Comparison of ENCODE assay signal across 10 cellular contexts in genomic region chr1:47449702-47450552, GRCh38. TPM values are rescaled to one million over a fixed set of nuclear protein-coding genes. Genes with fewer than 3 reads are reported as not detected.
DNase-seq lines count a peak whose midpoint lies in the region; ATAC-seq, FAIRE-seq and TF ChIP-seq lines count a peak whose summit lies in the region.
"Had no signal": no experiment of that assay in that cellular context is flagged by ENCODE, and none has a peak within 500 bp of the region (broad histone marks: within the 10 kb centered on the region; RNA-seq: fewer than 3 reads in every experiment).

No MANE protein-coding gene starts in this region.

- H2BK5ac ChIP-seq in mesendoderm (ENCODE audit: low read length) = no peak overlapping the region

- intact Hi-C loops in activated CD4-positive, alpha-beta T cell treated with anti-CD3 and anti-CD28 coated beads, Interleukin-2, amount 10 ng/mL, durations not matched to agents 24 days and 14 days (cut with micrococcal nuclease) = no loop called here

- H3K36me3 Mint-ChIP-seq in activated CD4-positive, alpha-beta T cell treated with anti-CD3 and anti-CD28 coated beads, Interleukin-2, amount 10 ng/mL, durations not matched to agents 24 days and 14 days (ENCODE audit: low read depth) = no peaks in the 10 kb centered on the region

- H3K79me1 ChIP-seq in mesendoderm (ENCODE audit: low read length) = no peaks in the 10 kb centered on the region

- TF ChIP-seq CTCF in bronchial epithelial cell (IDR thresholded peaks at IDR 0.05; ENCODE audit: insufficient read depth, low read length, severe bottlenecking) = peak; percentile 85

- H3K4ac ChIP-seq in mesendoderm (ENCODE audit: low read depth, low read length) = no peak overlapping the region

- H3K4me1 ChIP-seq in HUES48 (ENCODE audit: control insufficient read depth, insufficient read depth, low read length) (peaks cover 17% of the 10 kb centered on the region), mesendoderm (ENCODE audit: control insufficient read depth, low read depth, low read length) (peaks cover 1% of the 10 kb centered on the region)

- no peak overlapping the region for H3K9ac ChIP-seq in HUES48 (ENCODE audit: low read depth, low read length)
- peak overlapping the region; percentile 20 for H3K9ac ChIP-seq in mesendoderm (ENCODE audit: low read length)

- no peak overlapping the region for H4K8ac ChIP-seq in mesendoderm (ENCODE audit: low read depth, low read length)

- H3K56ac ChIP-seq in mesendoderm (ENCODE audit: low read length) = no peak overlapping the region

- H3K18ac ChIP-seq in mesendoderm (ENCODE audit: low read length) = no peak overlapping the region

- peaks cover 73% of the 10 kb centered on the region for H3K27me3 Mint-ChIP-seq in activated CD4-positive, alpha-beta T cell treated with anti-CD3 and anti-CD28 coated beads, Interleukin-2, amount 10 ng/mL, durations not matched to agents 24 days and 14 days

- no peak overlapping the region for H3K27ac Mint-ChIP-seq in activated CD4-positive, alpha-beta T cell treated with anti-CD3 and anti-CD28 coated beads, Interleukin-2, amount 10 ng/mL, durations not matched to agents 24 days and 14 days

- H3K4me3 Mint-ChIP-seq in activated CD4-positive, alpha-beta T cell treated with anti-CD3 and anti-CD28 coated beads, Interleukin-2, amount 10 ng/mL, durations not matched to agents 24 days and 14 days = no peak overlapping the region
- H3K4me3 Mint-ChIP-seq: activated T-cell treated with anti-CD3 and anti-CD28 coated beads, Interleukin-2, amount 50 U/mL, for 4 hours had no signal

- no CpG with 5 or more reads among the region's 43 CpGs for WGBS in mesendoderm (ENCODE audit: extremely low coverage, insufficient coverage, low lambda C conversion rate)

- H3K9me3 ChIP-seq in HUES48 (ENCODE audit: control insufficient read depth, insufficient read depth, low read length) = no peaks in the 10 kb centered on the region

- H3K27ac ChIP-seq in HUES48 (ENCODE audit: low read depth, low read length) = no peak overlapping the region
- H3K27ac ChIP-seq in mesendoderm (ENCODE audit: low read depth, low read length) = no peak overlapping the region

- no peaks in the 10 kb centered on the region for H3K9me3 Mint-ChIP-seq in activated CD4-positive, alpha-beta T cell treated with anti-CD3 and anti-CD28 coated beads, Interleukin-2, amount 10 ng/mL, durations not matched to agents 24 days and 14 days
- H3K9me3 Mint-ChIP-seq: activated T-cell treated with anti-CD3 and anti-CD28 coated beads, Interleukin-2, amount 50 U/mL, for 4 hours had no signal

- H3K36me3 ChIP-seq in HUES48 (ENCODE audit: control insufficient read depth, insufficient read depth, low read length) = no peaks in the 10 kb centered on the region
- H3K36me3 ChIP-seq in bronchial epithelial cell (ENCODE audit: control insufficient read depth, insufficient read depth, low read length) = no peaks in the 10 kb centered on the region
- no peaks in the 10 kb centered on the region for H3K36me3 ChIP-seq in mesendoderm (ENCODE audit: control insufficient read depth, insufficient read depth, low read length)

- peak; percentile 42 for DNase-seq in CD1c-positive myeloid dendritic cell (ENCODE audit: extremely low spot score)
- no peak for DNase-seq in bronchial epithelial cell (ENCODE audit: low read depth)
- peak; percentile 73 for DNase-seq in mesendoderm
- no peak for DNase-seq in activated CD4-positive, alpha-beta T cell treated with anti-CD3 and anti-CD28 coated beads, Interleukin-2, amount 10 ng/mL, durations not matched to agents 24 days and 14 days
- DNase-seq: activated T-cell treated with anti-CD3 and anti-CD28 coated beads, Interleukin-2, amount 50 U/mL, for 4 hours; NCI-H2171 had no signal

- no peaks in the 10 kb centered on the region for H3K79me2 ChIP-seq in mesendoderm (ENCODE audit: control insufficient read depth, insufficient read depth, low read length)

- H4K5ac ChIP-seq in mesendoderm (ENCODE audit: low read length) = no peak overlapping the region

- no peak overlapping the region for H2AK5ac ChIP-seq in mesendoderm (ENCODE audit: low read length)

- H3K4me1 Mint-ChIP-seq in activated CD4-positive, alpha-beta T cell treated with anti-CD3 and anti-CD28 coated beads, Interleukin-2, amount 10 ng/mL, durations not matched to agents 24 days and 14 days = peaks cover 6% of the 10 kb centered on the region

- H3K4me2 ChIP-seq in mesendoderm (ENCODE audit: low read length) = peak overlapping the region; percentile 18

- ATAC-seq in HG02571 (IDR thresholded peaks at IDR 0.05; ENCODE audit: unreplicated experiment) (no peak), HG02763 (IDR thresholded peaks at IDR 0.05; ENCODE audit: unreplicated experiment) (no peak), GM21723 (IDR thresholded peaks at IDR 0.05; ENCODE audit: unreplicated experiment) (no peak)

- H3K23ac ChIP-seq in mesendoderm (ENCODE audit: low read length) = no peak overlapping the region

- no peak overlapping the region for H2BK120ac ChIP-seq in mesendoderm (ENCODE audit: low read depth, low read length)

- H2BK15ac ChIP-seq in mesendoderm (replicated peaks; ENCODE audit: low read depth) = no peak overlapping the region

- H3K4me3 ChIP-seq in HUES48 (ENCODE audit: low read depth, low read length) (peak overlapping the region; percentile 8; the same call in 1 of the 2 replicates), bronchial epithelial cell (ENCODE audit: low read depth, low read length) (no peak overlapping the region), mesendoderm (ENCODE audit: low read length) (no peak overlapping the region)

- H3K27me3 ChIP-seq in HUES48 (ENCODE audit: control insufficient read depth, insufficient read depth, low read length) (peaks cover 86% of the 10 kb centered on the region), bronchial epithelial cell (ENCODE audit: control insufficient read depth, insufficient read depth, low read length) (peaks cover 41% of the 10 kb centered on the region), mesendoderm (ENCODE audit: insufficient read depth, low read length, poor library complexity) (peaks cover 51% of the 10 kb centered on the region)

- no peak for FAIRE-seq in bronchial epithelial cell (lab: Jason Lieb, UNC)

RNA-seq across cellular contexts. Expression of gene FOXD2, which starts 12.1 kb away (rescaled TPM):
- under 0.01 TPM in 1 of 2 replicates, not detected in the other for total RNA-seq in bronchial epithelial cell
- polyA plus RNA-seq in mesendoderm (2013, experiment 1 of 2) = 0.01 TPM
- 0.01 TPM for polyA plus RNA-seq in mesendoderm (2013, experiment 2 of 2)
- 0.07 and 0.09 TPM in 2 replicates for total RNA-seq in activated CD4-positive, alpha-beta T cell treated with anti-CD3 and anti-CD28 coated beads, Interleukin-2, amount 10 ng/mL, durations not matched to agents 24 days and 14 days

RNA-seq across cellular contexts. Expression of gene FOXE3, which starts 33.8 kb away (rescaled TPM):
- not detected in 2 replicates for total RNA-seq in bronchial epithelial cell
- polyA plus RNA-seq in mesendoderm (2013, experiment 1 of 2) = 0.17 TPM
- 0.17 TPM for polyA plus RNA-seq in mesendoderm (2013, experiment 2 of 2)
- not detected in 2 replicates for total RNA-seq in activated CD4-positive, alpha-beta T cell treated with anti-CD3 and anti-CD28 coated beads, Interleukin-2, amount 10 ng/mL, durations not matched to agents 24 days and 14 days
- total RNA-seq: activated T-cell treated with anti-CD3 and anti-CD28 coated beads, Interleukin-2, amount 50 U/mL, for 4 hours had no signal

Comparison
In these comparisons a context has a peak if more than half of its experiments do, and no peak if none do; other contexts are left out.
1. DNase-seq: peak in CD1c-positive myeloid dendritic cell (single experiment) and mesendoderm (single experiment); none in bronchial epithelial cell (single experiment) and activated CD4-positive, alpha-beta T cell treated with anti-CD3 and anti-CD28 coated beads, Interleukin-2, amount 10 ng/mL, durations not matched to agents 24 days and 14 days (single experiment).